In the genomic region with DNA sequence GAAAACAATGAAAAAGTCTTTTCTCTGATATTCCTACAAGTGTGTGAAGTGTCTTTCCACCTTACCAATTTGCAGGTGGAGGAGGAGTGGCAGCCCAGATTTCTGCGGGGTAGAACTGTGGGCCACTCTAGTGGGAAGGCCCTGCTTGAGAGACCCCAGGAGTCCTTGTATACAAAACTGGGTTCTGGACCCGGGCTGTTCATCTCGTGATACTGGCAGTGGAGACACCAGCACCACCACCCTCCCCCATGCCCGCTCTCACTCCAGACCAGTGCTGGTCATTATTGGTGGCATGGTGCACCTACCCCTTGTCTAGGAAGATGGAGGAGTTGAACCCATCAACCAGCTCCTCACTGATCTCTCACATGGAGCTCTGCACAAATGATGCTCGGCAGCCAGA, we compare ENCODE assay signal across 1 cellular context.
TF ChIP-seq lines count a peak whose summit lies in the region.

No MANE protein-coding gene starts in this region.

TF ChIP-seq in HepG2, 621 proteins besides CTCF, POLR2A, EP300 and RAD21:
- TF ChIP-seq, protein P1, sequence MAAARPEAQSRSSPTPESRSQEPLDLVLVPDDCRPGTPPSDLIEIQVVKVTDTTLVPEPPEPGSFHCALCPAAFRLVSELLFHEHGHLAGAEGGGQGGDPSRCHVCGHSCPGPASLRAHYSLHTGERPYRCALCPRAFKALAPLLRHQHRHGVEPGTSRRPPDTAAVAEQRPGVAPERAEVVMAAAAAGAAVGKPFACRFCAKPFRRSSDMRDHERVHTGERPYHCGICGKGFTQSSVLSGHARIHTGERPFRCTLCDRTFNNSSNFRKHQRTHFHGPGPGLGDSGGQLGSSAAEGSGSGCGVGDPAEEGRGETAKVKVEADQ (CRISPR knock-in tag; IDR thresholded peaks at IDR 0.05; ENCODE audit: borderline replicate concordance) = no peak
- TF ChIP-seq, protein P2, sequence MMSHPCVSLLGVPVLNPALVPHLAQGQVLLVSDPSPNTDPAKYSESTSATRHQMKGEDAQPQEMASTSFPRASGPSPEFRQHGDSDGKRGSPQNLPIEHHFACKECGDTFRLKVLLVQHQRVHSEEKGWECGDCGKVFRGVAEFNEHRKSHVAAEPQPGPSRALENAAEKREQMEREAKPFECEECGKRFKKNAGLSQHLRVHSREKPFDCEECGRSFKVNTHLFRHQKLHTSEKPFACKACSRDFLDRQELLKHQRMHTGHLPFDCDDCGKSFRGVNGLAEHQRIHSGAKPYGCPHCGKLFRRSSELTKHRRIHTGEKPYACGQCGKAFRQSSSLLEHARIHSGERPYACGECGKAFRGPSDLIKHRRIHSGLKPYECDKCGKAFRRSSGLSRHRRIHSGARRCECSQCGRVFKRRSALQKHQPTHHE (CRISPR knock-in tag; IDR thresholded peaks at IDR 0.05; ENCODE audit: borderline replicate concordance) = no peak
- TF ChIP-seq IRX3 (CRISPR knock-in tag; IDR thresholded peaks at IDR 0.05; ENCODE audit: borderline replicate concordance, low read depth) (no peak), PHB2 (IDR thresholded peaks at IDR 0.05; ENCODE audit: partially characterized antibody) (no peak), ZNF331 (CRISPR knock-in tag; IDR thresholded peaks at IDR 0.05) (no peak), MLX (CRISPR knock-in tag; IDR thresholded peaks at IDR 0.05) (no peak), FOXJ3 (CRISPR knock-in tag; IDR thresholded peaks at IDR 0.05; ENCODE audit: borderline replicate concordance) (no peak), POLR2AphosphoS2 (IDR thresholded peaks at IDR 0.05; ENCODE audit: low read depth, low read length) (no peak), ZNF691 (CRISPR knock-in tag; IDR thresholded peaks at IDR 0.05; ENCODE audit: borderline replicate concordance, low read depth) (no peak), TBL1XR1 (IDR thresholded peaks at IDR 0.05; ENCODE audit: borderline replicate concordance, low read length, partially characterized antibody) (no peak), NCOA2 (CRISPR knock-in tag; IDR thresholded peaks at IDR 0.05) (no peak), NFKB2 (CRISPR knock-in tag; IDR thresholded peaks at IDR 0.05; ENCODE audit: borderline replicate concordance) (no peak), ZBTB8A (CRISPR knock-in tag; IDR thresholded peaks at IDR 0.05; ENCODE audit: borderline replicate concordance, low read depth) (no peak), MNT (IDR thresholded peaks at IDR 0.05) (no peak), NFE2L1 (CRISPR knock-in tag; IDR thresholded peaks at IDR 0.05; ENCODE audit: borderline replicate concordance) (no peak), JUNB (CRISPR knock-in tag; IDR thresholded peaks at IDR 0.05; ENCODE audit: borderline replicate concordance) (no peak), ISL2 (CRISPR knock-in tag; IDR thresholded peaks at IDR 0.05) (no peak)
- TF ChIP-seq, protein P3, sequence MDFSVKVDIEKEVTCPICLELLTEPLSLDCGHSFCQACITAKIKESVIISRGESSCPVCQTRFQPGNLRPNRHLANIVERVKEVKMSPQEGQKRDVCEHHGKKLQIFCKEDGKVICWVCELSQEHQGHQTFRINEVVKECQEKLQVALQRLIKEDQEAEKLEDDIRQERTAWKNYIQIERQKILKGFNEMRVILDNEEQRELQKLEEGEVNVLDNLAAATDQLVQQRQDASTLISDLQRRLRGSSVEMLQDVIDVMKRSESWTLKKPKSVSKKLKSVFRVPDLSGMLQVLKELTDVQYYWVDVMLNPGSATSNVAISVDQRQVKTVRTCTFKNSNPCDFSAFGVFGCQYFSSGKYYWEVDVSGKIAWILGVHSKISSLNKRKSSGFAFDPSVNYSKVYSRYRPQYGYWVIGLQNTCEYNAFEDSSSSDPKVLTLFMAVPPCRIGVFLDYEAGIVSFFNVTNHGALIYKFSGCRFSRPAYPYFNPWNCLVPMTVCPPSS (IDR thresholded peaks at IDR 0.05) = no peak
- TF ChIP-seq, protein P4, sequence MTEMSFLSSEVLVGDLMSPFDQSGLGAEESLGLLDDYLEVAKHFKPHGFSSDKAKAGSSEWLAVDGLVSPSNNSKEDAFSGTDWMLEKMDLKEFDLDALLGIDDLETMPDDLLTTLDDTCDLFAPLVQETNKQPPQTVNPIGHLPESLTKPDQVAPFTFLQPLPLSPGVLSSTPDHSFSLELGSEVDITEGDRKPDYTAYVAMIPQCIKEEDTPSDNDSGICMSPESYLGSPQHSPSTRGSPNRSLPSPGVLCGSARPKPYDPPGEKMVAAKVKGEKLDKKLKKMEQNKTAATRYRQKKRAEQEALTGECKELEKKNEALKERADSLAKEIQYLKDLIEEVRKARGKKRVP (CRISPR knock-in tag; IDR thresholded peaks at IDR 0.05) = no peak
